1 cellular context compared by ENCODE assay signal in genomic region chr17:234163-235047, GRCh38.
A peak's percentile ranks its signal among the peaks of the same experiment; 100 is the strongest.
TF ChIP-seq lines count a peak whose summit lies in the region.

No MANE protein-coding gene starts in this region.

TF ChIP-seq in K562, 482 proteins besides CTCF, POLR2A, EP300 and RAD21 (continued from another document):
- TF ChIP-seq ZMIZ1 (IDR thresholded peaks at IDR 0.05; ENCODE audit: low read depth in 2 of 2, low read length in 2 of 2), result 0 out of 4 replicates have a peak, but pooled peaks of 1 of the 2 experiments have one; percentile 44
- TF ChIP-seq HMBOX1 (IDR thresholded peaks at IDR 0.05), result peak; percentile 36; the same call in 1 of the 2 replicates
